12 cellular contexts compared by ENCODE assay signal in genomic region chr2:231461516-231461971, GRCh38. TPM values are rescaled to one million over a fixed set of nuclear protein-coding genes. Genes with fewer than 3 reads are reported as not detected.
DNase-seq lines count a peak whose midpoint lies in the region; ATAC-seq, FAIRE-seq and TF ChIP-seq lines count a peak whose summit lies in the region.
"Had no signal": no experiment of that assay in that cellular context is flagged by ENCODE, and none has a peak within 500 bp of the region (broad histone marks: within the 10 kb centered on the region; RNA-seq: fewer than 3 reads in every experiment).

No MANE protein-coding gene starts in this region.

- H3K36me3 Mint-ChIP-seq in activated CD4-positive, alpha-beta T cell treated with anti-CD3 and anti-CD28 coated beads, Interleukin-2, amount 10 ng/mL, durations not matched to agents 7 days and 5 days (ENCODE audit: low read depth) = peaks cover 68% of the 10 kb centered on the region
- H3K36me3 Mint-ChIP-seq in neural progenitor cell = peaks cover 55% of the 10 kb centered on the region

- no peaks in the 10 kb centered on the region for H3K9me2 ChIP-seq in MM.1S (replicated peaks; ENCODE audit: insufficient read depth, low read length)

- in situ Hi-C loops in K562 (cut with MboI) = no loop called here

- peaks cover 70% of the 10 kb centered on the region for H3K4me1 Mint-ChIP-seq in activated CD4-positive, alpha-beta T cell treated with anti-CD3 and anti-CD28 coated beads, Interleukin-2, amount 10 ng/mL, durations not matched to agents 7 days and 5 days
- peaks cover 26% of the 10 kb centered on the region for H3K4me1 Mint-ChIP-seq in neural progenitor cell

- ATAC-seq in K562 (no peak), HG03469 (IDR thresholded peaks at IDR 0.05; ENCODE audit: unreplicated experiment) (no peak)

- H3K79me2 ChIP-seq in MM.1S (ENCODE audit: low read length) = peaks cover 85% of the 10 kb centered on the region
- peaks cover 75% of the 10 kb centered on the region for H3K79me2 ChIP-seq in K562 (ENCODE audit: control insufficient read depth, insufficient read depth, low read length)
- H3K79me2 ChIP-seq in neural progenitor cell (ENCODE audit: low read depth) = peaks cover 90% of the 10 kb centered on the region

- peaks cover 5% of the 10 kb centered on the region for H3K9me1 ChIP-seq in K562 (ENCODE audit: control insufficient read depth, insufficient read depth, low read length)

- H3K4me3 ChIP-seq in MM.1S (ENCODE audit: low read length) = no peak overlapping the region
- peak overlapping the region; percentile 77; the same call in 1 of the 2 replicates for H3K4me3 ChIP-seq in K562
- no peak overlapping the region for H3K4me3 ChIP-seq in neural progenitor cell
- H3K4me3 ChIP-seq: esophagus muscularis mucosa had no signal

- H3K27ac ChIP-seq in MM.1S (ENCODE audit: low read length) (no peak overlapping the region), K562 (ENCODE audit: extremely low read depth, low read depth, low read length) (no peak overlapping the region; the same call in 2 of the 3 replicates), neural progenitor cell (no peak overlapping the region)
- H3K27ac ChIP-seq: esophagus muscularis mucosa, stomach had no signal

- TF ChIP-seq POLR2A in K562 (conservative IDR thresholded peaks at IDR 0.05) = 0 out of 2 replicates have a peak, but pooled peaks have one; percentile 43

- H3F3A ChIP-seq in MM.1S (ENCODE audit: insufficient read depth, low read length) = peaks cover 65% of the 10 kb centered on the region
- peaks cover 83% of the 10 kb centered on the region for H3F3A ChIP-seq in neural progenitor cell (ENCODE audit: low read depth)

- TSS peak; percentile 32 for BruUV-seq in K562 (replicated peaks; lab: Mats Ljungman, UMichigan)

- no peaks in the 10 kb centered on the region for H3K27me3 Mint-ChIP-seq in activated CD4-positive, alpha-beta T cell treated with anti-CD3 and anti-CD28 coated beads, Interleukin-2, amount 10 ng/mL, durations not matched to agents 7 days and 5 days
- peaks cover 3% of the 10 kb centered on the region for H3K27me3 Mint-ChIP-seq in neural progenitor cell (ENCODE audit: insufficient read depth, low read depth)

- H3K9me3 ChIP-seq in MM.1S (replicated peaks; ENCODE audit: insufficient read depth, low read length) (no peaks in the 10 kb centered on the region), K562 (replicated peaks; ENCODE audit: control insufficient read depth, insufficient read depth, low read depth, low read length) (no peaks in the 10 kb centered on the region), neural progenitor cell (ENCODE audit: low read depth) (no peaks in the 10 kb centered on the region)
- H3K9me3 ChIP-seq: esophagus muscularis mucosa, stomach had no signal

- H3K4me3 Mint-ChIP-seq in activated CD4-positive, alpha-beta T cell treated with anti-CD3 and anti-CD28 coated beads, Interleukin-2, amount 10 ng/mL, durations not matched to agents 7 days and 5 days = peak overlapping the region; percentile 95
- H3K4me3 Mint-ChIP-seq in neural progenitor cell = peak overlapping the region; percentile 5

- H2AFZ ChIP-seq in MM.1S (ENCODE audit: low read length) (no peak overlapping the region), K562 (ENCODE audit: low read depth, low read length) (no peak overlapping the region), neural progenitor cell (replicated peaks) (no peak overlapping the region)

- no peak overlapping the region for H3K9ac ChIP-seq in MM.1S (ENCODE audit: low read length)
- H3K9ac ChIP-seq in K562 (ENCODE audit: insufficient read depth in 1 of 2, low read depth in 2 of 2, low read length in 2 of 2) = peak overlapping the region in 1 of 2 experiments; percentile 43; a peak in 1 of 4 replicates
- H3K9ac ChIP-seq in neural progenitor cell = no peak overlapping the region

- POLR2A ChIA-PET in activated CD4-positive, alpha-beta T cell treated with anti-CD3 and anti-CD28 coated beads, Interleukin-2, amount 10 ng/mL, durations not matched to agents 7 days and 5 days (lab: Charles Lee) = no interaction called here
- POLR2A ChIA-PET in K562 (lab: Yijun Ruan, JAX) = interaction anchor here (0.6 to 7.9 kb wide), 4 partner anchors 8 to 457 kb away, joined by 3 to 95 read pairs (median 4); no protein-coding TSS in a partner anchor

- H3K4me1 ChIP-seq in MM.1S (ENCODE audit: low read length) (peaks cover 28% of the 10 kb centered on the region), K562 (replicated peaks in 1 of 2; ENCODE audit: control insufficient read depth in 2 of 2, insufficient read depth in 2 of 2, low read length in 2 of 2) (peaks cover 13 to 25% of the 10 kb centered on the region in 2 experiments; a peak in 4 of 5 replicates), neural progenitor cell (peaks cover 14% of the 10 kb centered on the region)

- H3K4me2 ChIP-seq in MM.1S (ENCODE audit: low read depth, low read length) (peak overlapping the region; percentile 20; the same call in 1 of the 2 replicates), K562 (ENCODE audit: insufficient read depth, low read length) (peak overlapping the region; percentile 60), neural progenitor cell (no peak overlapping the region)

- TF ChIP-seq EP300 in K562 (IDR thresholded peaks at IDR 0.05; ENCODE audit: low read length) = no peak

- FAIRE-seq in K562 (lab: Jason Lieb, UNC) = no peak

- TF ChIP-seq CTCF in MM.1S (IDR thresholded peaks at IDR 0.05; ENCODE audit: low read length) (no peak), K562 (IDR thresholded peaks at IDR 0.05 in 2 of 3, conservative IDR thresholded peaks at IDR 0.05 in 1 of 3; ENCODE audit: insufficient read depth in 2 of 3, low read depth in 1 of 3, low read length in 3 of 3) (no peak), neural progenitor cell (IDR thresholded peaks at IDR 0.05) (no peak)

- peaks cover 58% of the 10 kb centered on the region for H4K20me1 ChIP-seq in MM.1S (ENCODE audit: insufficient read depth, low read length)
- H4K20me1 ChIP-seq in K562 (replicated peaks; ENCODE audit: control insufficient read depth, insufficient read depth, low read length) = peaks cover 37% of the 10 kb centered on the region
- peaks cover 76% of the 10 kb centered on the region for H4K20me1 ChIP-seq in neural progenitor cell (ENCODE audit: low read depth)

- no peak for TF ChIP-seq RAD21 in K562 (CRISPR knock-in tag; conservative IDR thresholded peaks at IDR 0.05 in 1 of 2, IDR thresholded peaks at IDR 0.05 in 1 of 2)

- DNase-seq in activated CD4-positive, alpha-beta T cell treated with anti-CD3 and anti-CD28 coated beads, Interleukin-2, amount 10 ng/mL, durations not matched to agents 7 days and 5 days = no peak
- no peak for DNase-seq in activated CD4-positive, alpha-beta T cell treated with anti-CD3 and anti-CD28 coated beads, Interleukin-2, amount 50 U/mL, for 4 hours
- peak; percentile 10 for DNase-seq in MM.1S
- DNase-seq in K562 (ENCODE audit: extremely low read depth in 1 of 4, low spot score in 3 of 4) = no peak
- no peak for DNase-seq in neural progenitor cell (ENCODE audit: low spot score)
- DNase-seq in kidney tubule cell (ENCODE audit: low spot score) = no peak
- DNase-seq in medulla oblongata (ENCODE audit: extremely low spot score) = no peak
- DNase-seq: GOT3, NCI-H524 treated with DMSO at 0.1 percent for 48 hours, stomach had no signal

- intact Hi-C loops in K562 (cut with micrococcal nuclease) = loop anchor here (10.0 kb wide), 1 partner anchor 323 kb away; the partner anchor contains the start of genes COPS7B and PDE6D

- H3K36me3 ChIP-seq in MM.1S (replicated peaks; ENCODE audit: insufficient read depth, low read length) (peaks cover 56% of the 10 kb centered on the region), K562 (ENCODE audit: control insufficient read depth, insufficient read depth, low read length) (peaks cover 72% of the 10 kb centered on the region), neural progenitor cell (peaks cover 58% of the 10 kb centered on the region)

- no peaks in the 10 kb centered on the region for H3K9me3 Mint-ChIP-seq in activated CD4-positive, alpha-beta T cell treated with anti-CD3 and anti-CD28 coated beads, Interleukin-2, amount 10 ng/mL, durations not matched to agents 7 days and 5 days
- H3K9me3 Mint-ChIP-seq in neural progenitor cell = no peaks in the 10 kb centered on the region

- 83% methylated on average over 6 of the region's 8 CpGs for WGBS in K562 (ENCODE audit: insufficient coverage, low coverage, missing lambda C conversion rate)

- H3K27me3 ChIP-seq in MM.1S (replicated peaks; ENCODE audit: insufficient read depth, low read length) (no peaks in the 10 kb centered on the region), K562 (ENCODE audit: control insufficient read depth in 2 of 2, insufficient read depth in 2 of 2, low read length in 2 of 2) (no peaks in the 10 kb centered on the region), neural progenitor cell (no peaks in the 10 kb centered on the region)
- H3K27me3 ChIP-seq: esophagus muscularis mucosa, stomach had no signal

- H3K27ac Mint-ChIP-seq in activated CD4-positive, alpha-beta T cell treated with anti-CD3 and anti-CD28 coated beads, Interleukin-2, amount 10 ng/mL, durations not matched to agents 7 days and 5 days = peak overlapping the region; percentile 67
- H3K27ac Mint-ChIP-seq in neural progenitor cell = no peak overlapping the region

- CTCF ChIA-PET in activated CD4-positive, alpha-beta T cell treated with anti-CD3 and anti-CD28 coated beads, Interleukin-2, amount 10 ng/mL, durations not matched to agents 7 days and 5 days (lab: Charles Lee) = no interaction called here
- CTCF ChIA-PET in K562 (lab: Yijun Ruan, JAX; ENCODE audit: low intra/inter-chr PET ratio) = no interaction called here

RNA-seq across cellular contexts. Expression of gene NCL, which starts 2.7 kb away (rescaled TPM):
- 100 to 1,000 TPM; 542 to 599 TPM for total RNA-seq in activated CD4-positive, alpha-beta T cell treated with anti-CD3 and anti-CD28 coated beads, Interleukin-2, amount 10 ng/mL, durations not matched to agents 7 days and 5 days
- total RNA-seq in K562 (2011; cell fraction: chromatin; rRNA removed; ENCODE audit: low replicate concordance) = 134 and 401 TPM in 2 replicates
- 48.9 and 57.2 TPM in 2 replicates for total RNA-seq in K562 (2011; cell fraction: nucleolus; rRNA removed)
- 121 and 139 TPM in 2 replicates for total RNA-seq in K562 (2011; cell fraction: nucleoplasm; rRNA removed)
- total RNA-seq in K562 (2014; rRNA removed) (327 and 460 TPM in 2 replicates), K562 (2014; rRNA removed; fragmentation: Illumina TruSeq; extraction: Trizol) (463 and 510 TPM in 2 replicates), K562 (2015; rRNA removed; fragmentation: Illumina TruSeq; extraction: Trizol) (315 and 361 TPM in 2 replicates), K562 (2021) (530 and 589 TPM in 2 replicates), neural progenitor cell (ENCODE audit: low replicate concordance) (257 and 354 TPM in 2 replicates)
- polyA plus RNA-seq in K562 (2011; rRNA removed) (130 and 194 TPM in 2 replicates), K562 (2014; fragmentation: Illumina TruSeq; extraction: Trizol) (609 and 732 TPM in 2 replicates), K562 (2014; fragmentation: Nextera tagmentation; extraction: Ambion mirVana) (10 to 100 TPM; 80.9 to 92.9 TPM), K562 (2014; rRNA removed) (440 and 520 TPM in 2 replicates)
- 35.3 and 59.4 TPM in 2 replicates for polyA plus RNA-seq in K562 (2011; cell fraction: cytosol; rRNA removed)
- polyA plus RNA-seq in K562 (2011; cell fraction: nucleus; rRNA removed) = 92.8 and 111 TPM in 2 replicates
- polyA plus RNA-seq in K562 (2012) = 251 and 327 TPM in 2 replicates
- polyA minus RNA-seq in K562 (2011; rRNA and poly(A)+ RNA removed) = 335 and 337 TPM in 2 replicates
- polyA minus RNA-seq in K562 (2011; cell fraction: cytosol; rRNA and poly(A)+ RNA removed) = 118 and 138 TPM in 2 replicates
- 47.0 and 106 TPM in 2 replicates for polyA minus RNA-seq in K562 (2011; cell fraction: nucleus; rRNA and poly(A)+ RNA removed)
